ENCODE assay signal across 35 cellular contexts in the genomic region with DNA sequence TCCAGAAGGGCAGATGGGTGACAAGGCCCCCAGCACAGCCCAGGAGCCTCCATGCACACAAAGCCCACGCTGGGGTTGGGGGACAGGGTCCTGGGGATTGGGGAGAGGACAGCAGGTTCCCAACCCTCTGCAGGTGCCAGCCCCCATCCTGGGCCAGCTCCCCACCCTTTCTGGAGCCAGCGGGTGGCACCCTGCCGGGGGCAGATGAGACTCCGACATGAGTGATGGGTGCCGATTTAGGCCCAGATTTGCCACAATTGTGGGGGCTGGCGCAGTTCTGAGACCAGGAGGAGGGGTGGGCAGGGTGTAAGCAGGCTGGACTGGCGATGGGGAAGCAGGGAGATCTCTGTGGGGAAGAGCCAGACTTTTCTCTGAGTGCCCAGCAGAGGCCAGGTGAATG.
"Had no signal": no experiment of that assay in that cellular context is flagged by ENCODE, and none has a peak within 500 bp of the region (broad histone marks: within the 10 kb centered on the region; RNA-seq: fewer than 3 reads in every experiment).

No MANE protein-coding gene starts in this region.

- H3K4me3 ChIP-seq: adrenal gland, body of pancreas, breast epithelium had no signal

- H3K4me1 Mint-ChIP-seq: activated B cell treated with CpG ODN at 0.5 μM for 24 hours; activated CD4-positive, alpha-beta T cell treated with anti-CD3 and anti-CD28 coated beads, Interleukin-2, amount 10 ng/mL, durations not matched to agents 24 days and 14 days had no signal

- H3K36me3 Mint-ChIP-seq: activated CD4-positive, alpha-beta memory T cell treated with anti-CD3 and anti-CD28 coated beads for 36 hours; activated naive CD4-positive, alpha-beta T cell treated with anti-CD3 and anti-CD28 coated beads, Interleukin-2, amount 50 U/mL, for 72 hours; activated naive CD8-positive, alpha-beta T cell treated with anti-CD3 and anti-CD28 coated beads for 36 hours had no signal

- H3K27me3 ChIP-seq: adrenal gland had no signal

- H3K27ac Mint-ChIP-seq: activated B cell treated with CpG ODN at 0.5 μM for 24 hours; activated CD4-positive, alpha-beta memory T cell treated with anti-CD3 and anti-CD28 coated beads for 36 hours; activated CD4-positive, alpha-beta T cell treated with anti-CD3 and anti-CD28 coated beads, Interleukin-2, amount 10 ng/mL, durations not matched to agents 24 days and 14 days; activated CD8-positive, alpha-beta T cell treated with anti-CD3 and anti-CD28 coated beads for 36 hours; activated naive CD4-positive, alpha-beta T cell treated with anti-CD3 and anti-CD28 coated beads for 36 hours; activated naive CD8-positive, alpha-beta T cell treated with anti-CD3 and anti-CD28 coated beads for 36 hours; activated T-cell treated with anti-CD3 and anti-CD28 coated beads, Interleukin-2, amount 50 U/mL, for 72 hours; activated T-helper 1 cell treated with anti-CD3 and anti-CD28 coated beads, Interleukin-12 subunit alpha, Interleukin-12 subunit beta, Interleukin-2, Interleukin-4 antibody, amounts not matched to agents 30 ng/mL and 10 ng/mL and 1 ng/mL, durations not matched to agents 14 hours and 24 hours and 36 hours; activated T-helper 17 cell treated with anti-CD3 and anti-CD28 coated beads, Interleukin-2, amount 50 U/mL, for 72 hours; T-helper 1 cell treated with Interleukin-12 subunit alpha and Interleukin-12 subunit beta and Interleukin-4 antibody, amounts not matched to agents 30 μg/mL and 1 μg/mL, for 36 hours; T-helper 2 cell treated with Interferon-gamma antibody and Interleukin-4, amounts not matched to agents 5 μg/mL and 100 μg/mL, for 36 hours had no signal

- H3K36me3 ChIP-seq: adrenal gland, brain microvascular endothelial cell, breast epithelium had no signal

- H3K9me3 ChIP-seq: adrenal gland, body of pancreas, breast epithelium had no signal

- H3K9me3 Mint-ChIP-seq: activated B cell treated with CpG ODN at 0.5 μM for 24 hours; activated CD4-positive, alpha-beta memory T cell treated with anti-CD3 and anti-CD28 coated beads for 36 hours; activated CD4-positive, alpha-beta T cell treated with anti-CD3 and anti-CD28 coated beads, Interleukin-2, amount 10 ng/mL, durations not matched to agents 24 days and 14 days; activated CD8-positive, alpha-beta T cell treated with anti-CD3 and anti-CD28 coated beads for 36 hours; activated naive CD4-positive, alpha-beta T cell treated with anti-CD3 and anti-CD28 coated beads for 36 hours; activated naive CD4-positive, alpha-beta T cell treated with anti-CD3 and anti-CD28 coated beads, Interleukin-2, amount 50 U/mL, for 72 hours; activated naive CD8-positive, alpha-beta T cell treated with anti-CD3 and anti-CD28 coated beads for 36 hours; activated T-cell treated with anti-CD3 and anti-CD28 coated beads, Interleukin-2, amount 50 U/mL, for 4 hours; activated T-cell treated with anti-CD3 and anti-CD28 coated beads, Interleukin-2, amount 50 U/mL, for 72 hours; activated T-helper 1 cell treated with anti-CD3 and anti-CD28 coated beads, Interleukin-12 subunit alpha, Interleukin-12 subunit beta, Interleukin-2, Interleukin-4 antibody, amounts not matched to agents 30 ng/mL and 10 ng/mL and 1 ng/mL, durations not matched to agents 14 hours and 24 hours and 36 hours; activated T-helper 17 cell treated with anti-CD3 and anti-CD28 coated beads, Interleukin-2, amount 50 U/mL, for 72 hours; T-helper 1 cell treated with Interleukin-12 subunit alpha and Interleukin-12 subunit beta and Interleukin-4 antibody, amounts not matched to agents 30 μg/mL and 1 μg/mL, for 36 hours; T-helper 2 cell treated with Interferon-gamma antibody and Interleukin-4, amounts not matched to agents 5 μg/mL and 100 μg/mL, for 36 hours had no signal

- H3K4me3 Mint-ChIP-seq: activated B cell treated with CpG ODN at 0.5 μM for 24 hours; activated CD4-positive, alpha-beta memory T cell treated with anti-CD3 and anti-CD28 coated beads for 36 hours; activated CD4-positive, alpha-beta T cell treated with anti-CD3 and anti-CD28 coated beads, Interleukin-2, amount 10 ng/mL, durations not matched to agents 24 days and 14 days; activated CD8-positive, alpha-beta T cell treated with anti-CD3 and anti-CD28 coated beads for 36 hours; activated naive CD4-positive, alpha-beta T cell treated with anti-CD3 and anti-CD28 coated beads for 36 hours; activated naive CD8-positive, alpha-beta T cell treated with anti-CD3 and anti-CD28 coated beads for 36 hours; activated T-cell treated with anti-CD3 and anti-CD28 coated beads, Interleukin-2, amount 50 U/mL, for 4 hours; activated T-cell treated with anti-CD3 and anti-CD28 coated beads, Interleukin-2, amount 50 U/mL, for 72 hours; activated T-helper 1 cell treated with anti-CD3 and anti-CD28 coated beads, Interleukin-12 subunit alpha, Interleukin-12 subunit beta, Interleukin-2, Interleukin-4 antibody, amounts not matched to agents 30 ng/mL and 10 ng/mL and 1 ng/mL, durations not matched to agents 14 hours and 24 hours and 36 hours; activated T-helper 17 cell treated with anti-CD3 and anti-CD28 coated beads, Interleukin-2, amount 50 U/mL, for 72 hours; T-helper 1 cell treated with Interleukin-12 subunit alpha and Interleukin-12 subunit beta and Interleukin-4 antibody, amounts not matched to agents 30 μg/mL and 1 μg/mL, for 36 hours; T-helper 2 cell treated with Interferon-gamma antibody and Interleukin-4, amounts not matched to agents 5 μg/mL and 100 μg/mL, for 36 hours had no signal

- H3K27ac ChIP-seq: adrenal gland, body of pancreas, brain microvascular endothelial cell, breast epithelium, VCaP had no signal

- DNase-seq: activated B cell treated with CpG ODN at 0.5 μM for 24 hours; activated CD4-positive, alpha-beta memory T cell treated with anti-CD3 and anti-CD28 coated beads for 36 hours; activated CD4-positive, alpha-beta T cell treated with anti-CD3 and anti-CD28 coated beads for 4 hours; activated CD4-positive, alpha-beta T cell treated with anti-CD3 and anti-CD28 coated beads, Interleukin-2, amount 10 ng/mL, durations not matched to agents 24 days and 14 days; activated CD4-positive, alpha-beta T cell treated with anti-CD3 and anti-CD28 coated beads, Interleukin-2, amount 50 U/mL, for 1 hour; activated CD4-positive, alpha-beta T cell treated with anti-CD3 and anti-CD28 coated beads, Interleukin-2, amount 50 U/mL, for 4 hours; activated CD4-positive, CD25-positive, alpha-beta regulatory T cell treated with anti-CD3 and anti-CD28 coated beads, Interleukin-2, amount 50 U/mL, for 72 hours; activated CD8-positive, alpha-beta memory T cell treated with anti-CD3 and anti-CD28 coated beads, Interleukin-2, amount 50 U/mL, for 4 hours; activated CD8-positive, alpha-beta T cell treated with anti-CD3 and anti-CD28 coated beads for 36 hours; activated gamma-delta T cell treated with Interleukin-2 at 50 U/mL for 16 hours; activated naive CD4-positive, alpha-beta T cell; activated naive CD4-positive, alpha-beta T cell treated with anti-CD3 and anti-CD28 coated beads for 36 hours; activated naive CD4-positive, alpha-beta T cell treated with anti-CD3 and anti-CD28 coated beads, Interleukin-2, amount 50 U/mL, for 16 hours; activated naive CD8-positive, alpha-beta T cell treated with anti-CD3 and anti-CD28 coated beads for 36 hours; activated T-cell treated with anti-CD3 and anti-CD28 coated beads for 4 hours; activated T-cell treated with anti-CD3 and anti-CD28 coated beads, Interleukin-2, amount 50 U/mL, for 1 hour; activated T-cell treated with anti-CD3 and anti-CD28 coated beads, Interleukin-2, amount 50 U/mL, for 4 hours; activated T-cell treated with anti-CD3 and anti-CD28 coated beads, Interleukin-2, amount 50 U/mL, for 72 hours; adrenal gland; amniotic stem cell; aorta; body of pancreas; brain microvascular endothelial cell; central memory CD4-positive, alpha-beta T cell; cerebellar nuclear complex; T-helper 1 cell; T-helper 2 cell; T-helper 9 cell had no signal

- H3K4me1 ChIP-seq: adrenal gland, body of pancreas, breast epithelium had no signal
